ENCODE assay signal across 1 cellular context in genomic region chr9:33445941-33446506, GRCh38.
TF ChIP-seq lines count a peak whose summit lies in the region.

No MANE protein-coding gene starts in this region.

TF ChIP-seq in K562, 482 proteins besides CTCF, POLR2A, EP300 and RAD21 (continued from another document):
- TF ChIP-seq CUX1 (CRISPR knock-in tag; IDR thresholded peaks at IDR 0.05) (no peak), ZNF644 (tag; IDR thresholded peaks at IDR 0.05; ENCODE audit: low read depth) (no peak), THRA (IDR thresholded peaks at IDR 0.05) (no peak), PTTG1 (tag; IDR thresholded peaks at IDR 0.05; ENCODE audit: low read depth) (no peak), CREM (IDR thresholded peaks at IDR 0.05; ENCODE audit: low read depth) (no peak), CXXC5 (CRISPR knock-in tag; IDR thresholded peaks at IDR 0.05) (no peak), ZBTB8A (IDR thresholded peaks at IDR 0.05; ENCODE audit: partially characterized antibody) (no peak), NONO (IDR thresholded peaks at IDR 0.05; ENCODE audit: low read depth in 2 of 2, low read length in 1 of 2) (no peak), TEAD4 (IDR thresholded peaks at IDR 0.05; ENCODE audit: low read length) (peak; percentile 36), TEAD4 (CRISPR knock-in tag; IDR thresholded peaks at IDR 0.05; ENCODE audit: borderline replicate concordance) (no peak), PHB (CRISPR knock-in tag; IDR thresholded peaks at IDR 0.05) (no peak), POLR2G (IDR thresholded peaks at IDR 0.05; ENCODE audit: low read depth, low read length) (no peak), ZNF583 (CRISPR knock-in tag; IDR thresholded peaks at IDR 0.05) (no peak), ARNT (IDR thresholded peaks at IDR 0.05) (no peak), TAF1 (IDR thresholded peaks at IDR 0.05; ENCODE audit: control insufficient read depth, extremely low read depth, insufficient read depth, low read length, severe bottlenecking) (no peak), NFIC (IDR thresholded peaks at IDR 0.05) (peak; percentile 50; the same call in 1 of the 2 replicates), IFI16 (CRISPR knock-in tag; IDR thresholded peaks at IDR 0.05) (no peak), ZNF280A (IDR thresholded peaks at IDR 0.05; ENCODE audit: low read depth, partially characterized antibody) (no peak), PRMT5 (CRISPR knock-in tag; IDR thresholded peaks at IDR 0.05) (no peak), IRF1 (CRISPR knock-in tag; IDR thresholded peaks at IDR 0.05; ENCODE audit: borderline replicate concordance) (no peak), ZNF785 (CRISPR knock-in tag; IDR thresholded peaks at IDR 0.05) (no peak), KDM5B (IDR thresholded peaks at IDR 0.05; ENCODE audit: insufficient replicate concordance, low read depth, low read length) (no peak), HDAC2 (IDR thresholded peaks at IDR 0.05) (no peak), CHD7 (IDR thresholded peaks at IDR 0.05; ENCODE audit: low read depth, low read length) (no peak), DNMT1 (IDR thresholded peaks at IDR 0.05) (no peak), ZBTB26 (CRISPR knock-in tag; IDR thresholded peaks at IDR 0.05) (no peak), TCFL5 (CRISPR knock-in tag; conservative IDR thresholded peaks at IDR 0.05) (no peak), ARID1B (IDR thresholded peaks at IDR 0.05) (peak; percentile 60; the same call in 1 of the 2 replicates)
TF ChIP-seq in K562: peak in this region for 8.
